ENCODE assay signal across 16 cellular contexts in the genomic region with DNA sequence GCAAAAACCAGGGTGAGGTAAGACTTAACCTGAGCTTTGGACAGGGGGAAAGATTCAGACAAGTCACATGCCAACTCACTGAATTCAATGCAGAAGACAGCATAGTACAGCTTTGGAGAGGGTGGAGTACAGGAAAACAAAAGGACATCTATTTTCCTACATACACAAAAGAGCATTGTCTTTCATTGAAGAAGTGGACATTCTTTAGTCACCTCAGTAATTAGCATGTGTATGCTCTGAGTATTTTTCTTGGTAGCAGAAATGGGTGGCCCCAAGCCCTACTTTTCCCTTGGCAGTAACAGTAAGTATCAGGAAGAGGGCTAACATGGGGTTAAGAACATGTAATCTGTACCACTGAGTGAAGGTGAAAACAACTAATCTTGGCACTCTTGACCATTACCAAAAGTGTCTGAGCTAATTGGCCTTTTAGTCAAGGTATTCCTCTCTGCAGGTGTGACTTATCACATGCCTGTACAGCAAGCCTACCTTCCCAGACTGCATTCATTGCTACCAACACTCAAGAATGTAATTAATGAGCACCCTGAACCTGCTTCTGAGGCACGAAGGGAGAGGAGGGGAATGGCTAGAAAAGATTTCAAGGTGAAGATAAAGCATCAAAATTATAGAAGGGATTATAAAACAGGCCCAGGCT. TPM values are rescaled to one million over a fixed set of nuclear protein-coding genes. Genes with fewer than 3 reads are reported as not detected.
A peak's percentile ranks its signal among the peaks of the same experiment; 100 is the strongest.
DNase-seq lines count a peak whose midpoint lies in the region; ATAC-seq and TF ChIP-seq lines count a peak whose summit lies in the region.
"Had no signal": no experiment of that assay in that cellular context is flagged by ENCODE, and none has a peak within 500 bp of the region (broad histone marks: within the 10 kb centered on the region; RNA-seq: fewer than 3 reads in every experiment).

No MANE protein-coding gene starts in this region.

- DNase-seq in Calu3 (no peak), PC-9 (peak; percentile 14 to 80), mucosa of descending colon (no peak), heart right ventricle (no peak)
- DNase-seq in stimulated activated naive CD4-positive, alpha-beta T cell treated with Interleukin-2 at 50 U/mL for 16 hours (lab: John Stamatoyannopoulos, UW) = no peak
- DNase-seq: activated CD4-positive, alpha-beta T cell treated with anti-CD3 and anti-CD28 coated beads, Interleukin-2, amount 50 U/mL, for 1 hour; activated gamma-delta T cell treated with Interleukin-2 at 50 U/mL for 16 hours; CD8-positive, alpha-beta T cell; NCI-H1092; NCI-H524; retina; Right ventricle myocardium superior; T-helper 1 cell had no signal

- WGBS in heart right ventricle, 2 donors = 84 to 90% methylated on average over 1 of the region's 1 CpG

- H3K79me2 ChIP-seq in PC-9 (ENCODE audit: low read depth) = no peaks in the 10 kb centered on the region

- H3K4me3 ChIP-seq in PC-9 (peak overlapping the region; percentile 20; the same call in 1 of the 2 replicates), mucosa of descending colon (no peak overlapping the region), heart right ventricle (no peak overlapping the region)

- CTCF ChIA-PET in Calu3 (lab: Charles Lee) (no interaction called here), PC-9 (lab: Charles Lee) (no interaction called here)

- peaks cover 4% of the 10 kb centered on the region for H3K9me3 Mint-ChIP-seq in Calu3 (ENCODE audit: low read depth, unreplicated experiment)

- BruUV-seq in Calu3 (replicated peaks; lab: Mats Ljungman, UMichigan) (no TSS peak), PC-9 (replicated peaks; lab: Mats Ljungman, UMichigan) (no TSS peak)

- peaks cover 35% of the 10 kb centered on the region for H3F3A ChIP-seq in PC-9 (ENCODE audit: insufficient read depth, low read depth)

- POLR2A ChIA-PET in PC-9 (lab: Charles Lee; ENCODE audit: unreplicated experiment) = interaction anchor here (0.6 kb wide), 1 partner anchor 156 kb away, joined by 11 read pairs; no protein-coding TSS in a partner anchor

- H3K9me3 ChIP-seq in PC-9 (ENCODE audit: insufficient read depth, low read depth) = no peaks in the 10 kb centered on the region; the same call in 1 of the 2 replicates
- H3K9me3 ChIP-seq in mucosa of descending colon = no peaks in the 10 kb centered on the region
- H3K9me3 ChIP-seq in heart right ventricle = peaks cover 0 to 8% (median 0%) of the 10 kb centered on the region in 11 donors

- H3K27me3 Mint-ChIP-seq in Calu3 (ENCODE audit: unreplicated experiment) = no peaks in the 10 kb centered on the region

- no peaks in the 10 kb centered on the region for H4K20me1 ChIP-seq in PC-9 (ENCODE audit: insufficient read depth)

- peaks cover 47% of the 10 kb centered on the region for H3K4me1 Mint-ChIP-seq in Calu3 (ENCODE audit: low read depth, unreplicated experiment)

- intact Hi-C loops in Calu3 (cut with micrococcal nuclease; ENCODE audit: unreplicated experiment) = loop anchor here (5.0 kb wide), 1 partner anchor 35 kb away; no protein-coding TSS in a partner anchor
- intact Hi-C loops in PC-9 (cut with micrococcal nuclease; ENCODE audit: unreplicated experiment) = no loop called here
- intact Hi-C loops in mucosa of descending colon (cut with DNase I, micrococcal nuclease) = no loop called here
- intact Hi-C loops in heart right ventricle (cut with DNase I) = no loop called here

- no peak for TF ChIP-seq CTCF in Calu3 (IDR thresholded peaks at IDR 0.05; ENCODE audit: unreplicated experiment)
- TF ChIP-seq CTCF in PC-9 (conservative IDR thresholded peaks at IDR 0.05) = no peak
- TF ChIP-seq CTCF in mucosa of descending colon (IDR thresholded peaks at IDR 0.05) = no peak
- TF ChIP-seq CTCF in heart right ventricle (IDR thresholded peaks at IDR 0.05) = no peak

- H3K27me3 ChIP-seq in PC-9 (ENCODE audit: insufficient read depth, low read depth) (no peaks in the 10 kb centered on the region), heart right ventricle (no peaks in the 10 kb centered on the region)

- no peaks in the 10 kb centered on the region for H3K36me3 ChIP-seq in PC-9 (ENCODE audit: low read depth)
- no peaks in the 10 kb centered on the region for H3K36me3 ChIP-seq in mucosa of descending colon (ENCODE audit: low read depth)
- no peaks in the 10 kb centered on the region for H3K36me3 ChIP-seq in heart right ventricle

- peak; percentile 60 for ATAC-seq in esophagus mucosa
- peak; percentile 20 for ATAC-seq in mucosa of descending colon
- ATAC-seq in heart right ventricle = no peak
- no peak for ATAC-seq in HG03378 (IDR thresholded peaks at IDR 0.05; ENCODE audit: unreplicated experiment)
- no peak for ATAC-seq in activated CD4-positive, CD25-positive, alpha-beta regulatory T cell treated with anti-CD3 and anti-CD28 coated beads, Interleukin-2, amount 50 U/mL, for 24 hours
- ATAC-seq: CD8-positive, alpha-beta T cell had no signal

- H3K27ac ChIP-seq in PC-9 (peak overlapping the region; percentile 72), heart right ventricle (no peak overlapping the region)

- no peaks in the 10 kb centered on the region for H3K36me3 Mint-ChIP-seq in Calu3 (ENCODE audit: insufficient read depth, unreplicated experiment)

- peaks cover 35% of the 10 kb centered on the region for H3K4me1 ChIP-seq in PC-9 (replicated peaks; ENCODE audit: insufficient read depth)
- H3K4me1 ChIP-seq in mucosa of descending colon (ENCODE audit: low read depth) = peaks cover 42% of the 10 kb centered on the region
- H3K4me1 ChIP-seq in heart right ventricle = peaks cover 0 to 8% (median 0%) of the 10 kb centered on the region in 9 donors

- peak overlapping the region; percentile 88 for H3K27ac Mint-ChIP-seq in Calu3 (ENCODE audit: unreplicated experiment)
- H3K27ac Mint-ChIP-seq: CD8-positive, alpha-beta T cell had no signal

- H3K9me2 ChIP-seq in PC-9 (ENCODE audit: insufficient read depth) = no peaks in the 10 kb centered on the region

- peak overlapping the region; percentile 20 for H3K4me3 Mint-ChIP-seq in Calu3 (ENCODE audit: low read depth, unreplicated experiment)
- H3K4me3 Mint-ChIP-seq: CD8-positive, alpha-beta T cell had no signal

- H2AFZ ChIP-seq in PC-9 = no peak overlapping the region

- peak overlapping the region; percentile 63 for H3K4me2 ChIP-seq in PC-9

RNA-seq across cellular contexts. Expression of a gene that starts 33.9 kb away (rescaled TPM):
- total RNA-seq in Calu3 (2022) (10.6 and 19.1 TPM in 2 replicates), PC-9 (2021) (13.3 and 16.0 TPM in 2 replicates), esophagus mucosa (4.9 TPM), mucosa of descending colon (100 to 1,000 TPM; 150 to 502 (median 282) TPM), heart right ventricle (10 to 100 TPM in 1 of 10 donors, 1 to 10 TPM in 9; 3.5 to 16.1 (median 5.3) TPM)
- polyA plus RNA-seq in heart right ventricle = 1 to 10 TPM; 2.9 to 5.3 TPM

Comparison
In these comparisons a context has a peak if more than half of its experiments do, and no peak if none do; other contexts are left out.
1. DNase-seq: peak in PC-9 (2 of 2); none in Calu3 (single experiment), mucosa of descending colon (0 of 3), heart right ventricle (0 of 2) and stimulated activated naive CD4-positive, alpha-beta T cell treated with Interleukin-2 at 50 U/mL for 16 hours (single experiment).
2. ATAC-seq: peak in esophagus mucosa (single experiment) and mucosa of descending colon (single experiment); none in heart right ventricle (0 of 8), HG03378 (single experiment) and activated CD4-positive, CD25-positive, alpha-beta regulatory T cell treated with anti-CD3 and anti-CD28 coated beads, Interleukin-2, amount 50 U/mL, for 24 hours (0 of 2).